Comparison of ENCODE assay signal across 21 cellular contexts in the genomic region with DNA sequence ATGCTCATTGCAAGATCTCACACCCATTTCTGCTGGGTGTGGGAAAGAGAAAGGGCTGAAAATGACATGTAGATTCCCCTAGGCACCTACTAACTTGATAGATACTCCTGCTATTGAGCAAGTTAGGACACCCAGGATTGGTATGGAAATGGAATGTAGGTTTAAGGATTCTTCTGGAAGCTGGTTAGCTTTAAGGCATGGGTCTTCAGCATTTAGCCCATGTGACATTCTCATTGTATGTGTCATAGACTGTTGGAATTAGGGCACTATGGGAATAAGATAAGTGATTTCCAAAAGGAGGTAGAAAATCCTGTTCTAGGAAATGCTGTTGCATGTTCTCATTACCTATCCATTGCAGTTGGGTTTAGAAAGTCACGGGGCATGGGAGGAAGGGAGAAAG.
DNase-seq lines count a peak whose midpoint lies in the region; ATAC-seq, FAIRE-seq and TF ChIP-seq lines count a peak whose summit lies in the region.
"Had no signal": no experiment of that assay in that cellular context is flagged by ENCODE, and none has a peak within 500 bp of the region (broad histone marks: within the 10 kb centered on the region; RNA-seq: fewer than 3 reads in every experiment).

No MANE protein-coding gene starts in this region.

- no peak overlapping the region for H2BK5ac ChIP-seq in mesenchymal stem cell (ENCODE audit: low read depth, low read length, poor library complexity, severe bottlenecking)

- H3K4me3 ChIP-seq in AG09309 (ENCODE audit: control insufficient read depth, low read depth, low read length) = no peak overlapping the region
- H3K4me3 ChIP-seq in choroid plexus epithelial cell (ENCODE audit: low read depth, low read length) = no peak overlapping the region
- H3K4me3 ChIP-seq in mesenchymal stem cell (ENCODE audit: insufficient read depth in 1 of 2, low read depth in 1 of 2, low read length in 2 of 2) = no peak overlapping the region
- H3K4me3 ChIP-seq: BLaER1, heart left ventricle, ovary, SK-N-MC had no signal

- H2BK120ac ChIP-seq in mesenchymal stem cell (ENCODE audit: low read depth, low read length) = no peak overlapping the region

- H4K8ac ChIP-seq in mesenchymal stem cell (ENCODE audit: low read length) = no peak overlapping the region

- TF ChIP-seq CTCF in AG09309 (IDR thresholded peaks at IDR 0.05; ENCODE audit: control insufficient read depth, insufficient read depth, low read depth, low read length, missing control alignments) (no peak), choroid plexus epithelial cell (conservative IDR thresholded peaks at IDR 0.05; ENCODE audit: low read depth, low read length) (no peak)

- no peaks in the 10 kb centered on the region for H3K9me3 ChIP-seq in mesenchymal stem cell (ENCODE audit: control insufficient read depth, low read length)
- H3K9me3 ChIP-seq: heart left ventricle, ovary had no signal

- no peak overlapping the region for H3K23ac ChIP-seq in mesenchymal stem cell (ENCODE audit: low read length in 2 of 2)

- H2AK5ac ChIP-seq in mesenchymal stem cell (ENCODE audit: low read length, severe bottlenecking) = no peak overlapping the region

- ATAC-seq in GM19023 (IDR thresholded peaks at IDR 0.05; ENCODE audit: unreplicated experiment) (no peak), left colon (no peak)
- ATAC-seq: heart left ventricle; stimulated activated naive CD8-positive, alpha-beta T cell treated with anti-CD3 and anti-CD28 coated beads, Interleukin-15, Interleukin-2, amounts not matched to agents 100 U/mL and 50 U/mL, for 24 hours had no signal

- peaks cover 2% of the 10 kb centered on the region for H3K4me1 ChIP-seq in mesenchymal stem cell (ENCODE audit: control insufficient read depth, insufficient read depth, low read depth, low read length)
- H3K4me1 ChIP-seq: BLaER1 had no signal

- H2BK15ac ChIP-seq in mesenchymal stem cell (ENCODE audit: low read depth, poor library complexity, severe bottlenecking) = no peak overlapping the region

- H2AFZ ChIP-seq in mesenchymal stem cell (ENCODE audit: low read depth, low read length) = no peak overlapping the region

- no peak overlapping the region for H3K14ac ChIP-seq in mesenchymal stem cell (ENCODE audit: low read length in 2 of 2)

- intact Hi-C loops in left colon (cut with DNase I, micrococcal nuclease) = no loop called here

- H2BK12ac ChIP-seq in mesenchymal stem cell (ENCODE audit: low read length in 2 of 2) = no peak overlapping the region

- no peak overlapping the region for H3K9ac ChIP-seq in mesenchymal stem cell (ENCODE audit: low read length)
- H3K9ac ChIP-seq: BLaER1 had no signal

- H3K4me2 ChIP-seq in mesenchymal stem cell (ENCODE audit: low read length, poor library complexity, severe bottlenecking) = no peak overlapping the region
- H3K4me2 ChIP-seq: BLaER1 had no signal

- H3K18ac ChIP-seq in mesenchymal stem cell (ENCODE audit: low read depth in 1 of 2, low read length in 2 of 2) = no peak overlapping the region

- no CpG with 5 or more reads among the region's 1 CpG for WGBS in mesenchymal stem cell

- peaks cover 0 to 6% of the 10 kb centered on the region in 2 experiments for H3K36me3 ChIP-seq in mesenchymal stem cell (ENCODE audit: control insufficient read depth in 1 of 2, insufficient read depth in 2 of 2, low read depth in 1 of 2, low read length in 2 of 2)
- H3K36me3 ChIP-seq: ovary had no signal

- FAIRE-seq in HTR-8/SVneo (lab: Jason Lieb, UNC) = peak; percentile 9
- FAIRE-seq: kidney, TTC549 had no signal

- H3K79me1 ChIP-seq in mesenchymal stem cell (replicated peaks; ENCODE audit: low read length, poor library complexity, severe bottlenecking) = peaks cover 17% of the 10 kb centered on the region

- no peak overlapping the region for H3K4ac ChIP-seq in mesenchymal stem cell (ENCODE audit: low read depth in 1 of 2, low read length in 2 of 2)

- H3K27me3 ChIP-seq in mesenchymal stem cell (ENCODE audit: control insufficient read depth in 1 of 2, insufficient read depth in 1 of 2, low read length in 2 of 2) = no peaks in the 10 kb centered on the region
- H3K27me3 ChIP-seq: BLaER1, heart left ventricle, ovary had no signal

- no peak overlapping the region for H4K91ac ChIP-seq in mesenchymal stem cell (ENCODE audit: low read length)

- DNase-seq in AG09309 (ENCODE audit: low read depth) (peak; percentile 28), HTR-8/SVneo (ENCODE audit: insufficient read length, low spot score) (no peak), choroid plexus epithelial cell (ENCODE audit: low read depth) (peak; percentile 47), mesenchymal stem cell (peak; percentile 62), NCI-H526 (lab: John Stamatoyannopoulos, UW) (no peak), left colon (no peak)
- DNase-seq in activated CD4-positive, alpha-beta T cell treated with anti-CD3 and anti-CD28 coated beads, Interleukin-2, amount 50 U/mL, for 1 hour = no peak
- DNase-seq: activated CD4-positive, alpha-beta T cell treated with anti-CD3 and anti-CD28 coated beads, Interleukin-2, amount 10 ng/mL, durations not matched to agents 7 days and 5 days; activated naive CD4-positive, alpha-beta T cell treated with anti-CD3 and anti-CD28 coated beads, Interleukin-2, amount 10 ng/mL, durations not matched to agents 7 days and 5 days; activated T-cell treated with anti-CD3 and anti-CD28 coated beads for 4 hours; caudate nucleus; DMS153; heart left ventricle; kidney; NCI-H1436 treated with DMSO at 0.1 percent for 48 hours; ovary; stimulated activated naive CD8-positive, alpha-beta T cell treated with anti-CD3 and anti-CD28 coated beads, Interleukin-15, Interleukin-2, amounts not matched to agents 100 U/mL and 50 U/mL, for 24 hours had no signal

- peak overlapping the region; percentile 37 for H3K27ac ChIP-seq in mesenchymal stem cell (ENCODE audit: low read length, poor library complexity, severe bottlenecking)
- H3K27ac ChIP-seq: BLaER1, heart left ventricle, ovary, SK-N-MC had no signal

Comparison
In these comparisons a context has a peak if more than half of its experiments do, and no peak if none do; other contexts are left out.
1. DNase-seq: peak in AG09309 (single experiment), choroid plexus epithelial cell (single experiment) and mesenchymal stem cell (single experiment); none in HTR-8/SVneo (single experiment), NCI-H526 (0 of 2), activated CD4-positive, alpha-beta T cell treated with anti-CD3 and anti-CD28 coated beads, Interleukin-2, amount 50 U/mL, for 1 hour (single experiment) and left colon (0 of 2).